ENCODE assay signal across 32 cellular contexts in genomic region chr10:130561681-130562080, GRCh38.
"Had no signal": no experiment of that assay in that cellular context is flagged by ENCODE, and none has a peak within 500 bp of the region (broad histone marks: within the 10 kb centered on the region; RNA-seq: fewer than 3 reads in every experiment).

No MANE protein-coding gene starts in this region.

- H3K27ac Mint-ChIP-seq: activated B cell treated with CpG ODN at 0.5 μM for 24 hours; activated CD4-positive, alpha-beta memory T cell treated with anti-CD3 and anti-CD28 coated beads for 36 hours; activated CD4-positive, alpha-beta T cell treated with anti-CD3 and anti-CD28 coated beads, Interleukin-2, amount 10 ng/mL, durations not matched to agents 24 days and 14 days; activated CD8-positive, alpha-beta T cell treated with anti-CD3 and anti-CD28 coated beads for 36 hours; activated naive CD4-positive, alpha-beta T cell treated with anti-CD3 and anti-CD28 coated beads for 36 hours; activated naive CD4-positive, alpha-beta T cell treated with anti-CD3 and anti-CD28 coated beads, Interleukin-2, amount 50 U/mL, for 72 hours; activated naive CD8-positive, alpha-beta T cell treated with anti-CD3 and anti-CD28 coated beads for 36 hours; activated T-cell treated with anti-CD3 and anti-CD28 coated beads, Interleukin-2, amount 50 U/mL, for 72 hours; activated T-helper 1 cell treated with anti-CD3 and anti-CD28 coated beads, Interleukin-12 subunit alpha, Interleukin-12 subunit beta, Interleukin-2, Interleukin-4 antibody, amounts not matched to agents 30 ng/mL and 10 ng/mL and 1 ng/mL, durations not matched to agents 14 hours and 24 hours and 36 hours; activated T-helper 17 cell treated with anti-CD3 and anti-CD28 coated beads, Interleukin-2, amount 50 U/mL, for 72 hours; T-cell; T-helper 17 cell had no signal

- H3K9me3 Mint-ChIP-seq: activated CD4-positive, alpha-beta memory T cell treated with anti-CD3 and anti-CD28 coated beads for 36 hours; activated CD4-positive, alpha-beta T cell treated with anti-CD3 and anti-CD28 coated beads, Interleukin-2, amount 10 ng/mL, durations not matched to agents 24 days and 14 days; activated CD8-positive, alpha-beta T cell treated with anti-CD3 and anti-CD28 coated beads for 36 hours; activated naive CD4-positive, alpha-beta T cell treated with anti-CD3 and anti-CD28 coated beads for 36 hours; activated naive CD4-positive, alpha-beta T cell treated with anti-CD3 and anti-CD28 coated beads, Interleukin-2, amount 50 U/mL, for 72 hours; activated naive CD8-positive, alpha-beta T cell treated with anti-CD3 and anti-CD28 coated beads for 36 hours; activated T-cell treated with anti-CD3 and anti-CD28 coated beads, Interleukin-2, amount 50 U/mL, for 4 hours; activated T-helper 1 cell treated with anti-CD3 and anti-CD28 coated beads, Interleukin-12 subunit alpha, Interleukin-12 subunit beta, Interleukin-2, Interleukin-4 antibody, amounts not matched to agents 30 ng/mL and 10 ng/mL and 1 ng/mL, durations not matched to agents 14 hours and 24 hours and 36 hours; activated T-helper 17 cell treated with anti-CD3 and anti-CD28 coated beads, Interleukin-2, amount 50 U/mL, for 72 hours; T-cell had no signal

- H3K27me3 Mint-ChIP-seq: activated B cell treated with CpG ODN at 0.5 μM for 24 hours; activated CD4-positive, alpha-beta memory T cell treated with anti-CD3 and anti-CD28 coated beads for 36 hours; activated CD4-positive, alpha-beta T cell treated with anti-CD3 and anti-CD28 coated beads, Interleukin-2, amount 10 ng/mL, durations not matched to agents 24 days and 14 days; activated CD8-positive, alpha-beta T cell treated with anti-CD3 and anti-CD28 coated beads for 36 hours; activated naive CD8-positive, alpha-beta T cell treated with anti-CD3 and anti-CD28 coated beads for 36 hours; activated T-helper 17 cell treated with anti-CD3 and anti-CD28 coated beads, Interleukin-2, amount 50 U/mL, for 72 hours; T-cell; T-helper 17 cell had no signal

- H3K27me3 ChIP-seq: adrenal gland, body of pancreas, brain microvascular endothelial cell had no signal

- H3K9me3 ChIP-seq: adrenal gland, body of pancreas, breast epithelium had no signal

- H3K27ac ChIP-seq: adrenal gland, body of pancreas, brain microvascular endothelial cell, breast epithelium, VCaP had no signal

- H3K4me3 Mint-ChIP-seq: activated B cell treated with CpG ODN at 0.5 μM for 24 hours; activated CD4-positive, alpha-beta memory T cell treated with anti-CD3 and anti-CD28 coated beads for 36 hours; activated CD4-positive, alpha-beta T cell treated with anti-CD3 and anti-CD28 coated beads, Interleukin-2, amount 10 ng/mL, durations not matched to agents 24 days and 14 days; activated CD8-positive, alpha-beta T cell treated with anti-CD3 and anti-CD28 coated beads for 36 hours; activated naive CD4-positive, alpha-beta T cell treated with anti-CD3 and anti-CD28 coated beads for 36 hours; activated naive CD8-positive, alpha-beta T cell treated with anti-CD3 and anti-CD28 coated beads for 36 hours; activated T-cell treated with anti-CD3 and anti-CD28 coated beads, Interleukin-2, amount 50 U/mL, for 4 hours; activated T-cell treated with anti-CD3 and anti-CD28 coated beads, Interleukin-2, amount 50 U/mL, for 72 hours; activated T-helper 1 cell treated with anti-CD3 and anti-CD28 coated beads, Interleukin-12 subunit alpha, Interleukin-12 subunit beta, Interleukin-2, Interleukin-4 antibody, amounts not matched to agents 30 ng/mL and 10 ng/mL and 1 ng/mL, durations not matched to agents 14 hours and 24 hours and 36 hours; activated T-helper 17 cell treated with anti-CD3 and anti-CD28 coated beads, Interleukin-2, amount 50 U/mL, for 72 hours; T-cell; T-helper 17 cell had no signal

- H3K4me3 ChIP-seq: adrenal gland, body of pancreas, breast epithelium had no signal

- H3K4me1 ChIP-seq: adrenal gland, body of pancreas, breast epithelium had no signal

- H3K36me3 Mint-ChIP-seq: activated CD4-positive, alpha-beta memory T cell treated with anti-CD3 and anti-CD28 coated beads for 36 hours; activated naive CD4-positive, alpha-beta T cell treated with anti-CD3 and anti-CD28 coated beads, Interleukin-2, amount 50 U/mL, for 72 hours; activated naive CD8-positive, alpha-beta T cell treated with anti-CD3 and anti-CD28 coated beads for 36 hours; T-cell had no signal

- H3K4me1 Mint-ChIP-seq: activated B cell treated with CpG ODN at 0.5 μM for 24 hours; activated CD4-positive, alpha-beta T cell treated with anti-CD3 and anti-CD28 coated beads, Interleukin-2, amount 10 ng/mL, durations not matched to agents 24 days and 14 days; activated naive CD8-positive, alpha-beta T cell treated with anti-CD3 and anti-CD28 coated beads for 36 hours; activated T-helper 17 cell treated with anti-CD3 and anti-CD28 coated beads, Interleukin-2, amount 50 U/mL, for 72 hours; T-cell; T-helper 17 cell had no signal

- ATAC-seq: activated CD8-positive, alpha-beta T cell treated with anti-CD3 and anti-CD28 coated beads for 36 hours; activated naive CD4-positive, alpha-beta T cell treated with anti-CD3 and anti-CD28 coated beads, Interleukin-2, amount 50 U/mL, for 72 hours; activated T-cell treated with anti-CD3 and anti-CD28 coated beads, Interleukin-2, amount 50 U/mL, for 4 hours; activated T-cell treated with anti-CD3 and anti-CD28 coated beads, Interleukin-2, amount 50 U/mL, for 72 hours; activated T-helper 17 cell treated with anti-CD3 and anti-CD28 coated beads, Interleukin-2, amount 50 U/mL, for 72 hours; body of pancreas; T-cell; T-helper 17 cell had no signal

- H3K36me3 ChIP-seq: adrenal gland, brain microvascular endothelial cell, breast epithelium had no signal

- DNase-seq: activated B cell treated with CpG ODN at 0.5 μM for 24 hours; activated CD4-positive, alpha-beta memory T cell treated with anti-CD3 and anti-CD28 coated beads for 36 hours; activated CD4-positive, alpha-beta T cell treated with anti-CD3 and anti-CD28 coated beads for 4 hours; activated CD4-positive, alpha-beta T cell treated with anti-CD3 and anti-CD28 coated beads, Interleukin-2, amount 10 ng/mL, durations not matched to agents 24 days and 14 days; activated CD4-positive, alpha-beta T cell treated with anti-CD3 and anti-CD28 coated beads, Interleukin-2, amount 50 U/mL, for 1 hour; activated CD4-positive, alpha-beta T cell treated with anti-CD3 and anti-CD28 coated beads, Interleukin-2, amount 50 U/mL, for 4 hours; activated CD4-positive, CD25-positive, alpha-beta regulatory T cell treated with anti-CD3 and anti-CD28 coated beads, Interleukin-2, amount 50 U/mL, for 72 hours; activated CD8-positive, alpha-beta memory T cell treated with anti-CD3 and anti-CD28 coated beads, Interleukin-2, amount 50 U/mL, for 4 hours; activated CD8-positive, alpha-beta T cell treated with anti-CD3 and anti-CD28 coated beads for 36 hours; activated effector memory CD4-positive, alpha-beta T cell treated with anti-CD3 and anti-CD28 coated beads, Interleukin-2, amount 50 U/mL, for 16 hours; activated gamma-delta T cell treated with Interleukin-2 at 50 U/mL for 16 hours; activated naive CD4-positive, alpha-beta T cell; activated naive CD4-positive, alpha-beta T cell treated with anti-CD3 and anti-CD28 coated beads for 36 hours; activated naive CD4-positive, alpha-beta T cell treated with anti-CD3 and anti-CD28 coated beads, Interleukin-2, amount 50 U/mL, for 16 hours; activated naive CD8-positive, alpha-beta T cell treated with anti-CD3 and anti-CD28 coated beads for 36 hours; activated T-cell treated with anti-CD3 and anti-CD28 coated beads for 4 hours; activated T-cell treated with anti-CD3 and anti-CD28 coated beads, Interleukin-2, amount 50 U/mL, for 1 hour; activated T-cell treated with anti-CD3 and anti-CD28 coated beads, Interleukin-2, amount 50 U/mL, for 4 hours; activated T-cell treated with anti-CD3 and anti-CD28 coated beads, Interleukin-2, amount 50 U/mL, for 72 hours; adrenal gland; amniotic stem cell; aorta; body of pancreas; brain microvascular endothelial cell; central memory CD4-positive, alpha-beta T cell; T-cell; T-helper 17 cell had no signal
